In genomic region chr1:1374068-1374860, GRCh38 we compare ENCODE assay signal across 6 cellular contexts. TPM values are rescaled to one million over a fixed set of nuclear protein-coding genes. Genes with fewer than 3 reads are reported as not detected.
DNase-seq lines count a peak whose midpoint lies in the region; ATAC-seq and TF ChIP-seq lines count a peak whose summit lies in the region.

No MANE protein-coding gene starts in this region.

- no peaks in the 10 kb centered on the region for H3K9me3 ChIP-seq in BLaER1

- no peaks in the 10 kb centered on the region for H3K27me3 Mint-ChIP-seq in dendritic cell treated with granulocyte-macrophage colony-stimulating factor and Interleukin-4, amounts not matched to agents 40 ng/mL and 50 ng/mL, for 4 days
- H3K27me3 Mint-ChIP-seq in progenitor cell of endocrine pancreas, result no peaks in the 10 kb centered on the region

- ATAC-seq in HG03196 (IDR thresholded peaks at IDR 0.05; ENCODE audit: unreplicated experiment), result peak; percentile 2

- intact Hi-C loops in dendritic cell treated with granulocyte-macrophage colony-stimulating factor and Interleukin-4, amounts not matched to agents 40 ng/mL and 50 ng/mL, for 4 days (cut with micrococcal nuclease), result no loop called here

- peaks cover 44% of the 10 kb centered on the region for H4K20me1 ChIP-seq in BLaER1

- H3K36me3 Mint-ChIP-seq in dendritic cell treated with granulocyte-macrophage colony-stimulating factor and Interleukin-4, amounts not matched to agents 40 ng/mL and 50 ng/mL, for 4 days (ENCODE audit: low read depth), result peaks cover 27% of the 10 kb centered on the region
- H3K36me3 Mint-ChIP-seq in progenitor cell of endocrine pancreas (ENCODE audit: insufficient read depth), result peaks cover 3% of the 10 kb centered on the region

- peak overlapping the region; percentile 99 for H3K27ac ChIP-seq in BLaER1

- peaks cover 28% of the 10 kb centered on the region for H3K4me1 Mint-ChIP-seq in dendritic cell treated with granulocyte-macrophage colony-stimulating factor and Interleukin-4, amounts not matched to agents 40 ng/mL and 50 ng/mL, for 4 days (ENCODE audit: low read depth)
- H3K4me1 Mint-ChIP-seq in progenitor cell of endocrine pancreas (ENCODE audit: low read depth), result peaks cover 3% of the 10 kb centered on the region

- H3K27me3 ChIP-seq in BLaER1, result no peaks in the 10 kb centered on the region

- H3K27ac Mint-ChIP-seq in dendritic cell treated with granulocyte-macrophage colony-stimulating factor and Interleukin-4, amounts not matched to agents 40 ng/mL and 50 ng/mL, for 4 days, result peak overlapping the region; percentile 93
- H3K27ac Mint-ChIP-seq in progenitor cell of endocrine pancreas, result peak overlapping the region; percentile 96

- peak overlapping the region; percentile 82 for H3K4me3 Mint-ChIP-seq in dendritic cell treated with granulocyte-macrophage colony-stimulating factor and Interleukin-4, amounts not matched to agents 40 ng/mL and 50 ng/mL, for 4 days
- H3K4me3 Mint-ChIP-seq in progenitor cell of endocrine pancreas (ENCODE audit: low read depth), result peak overlapping the region; percentile 87

- peak overlapping the region; percentile 100 for H3K4me2 ChIP-seq in BLaER1

- H3K4me1 ChIP-seq in BLaER1, result peaks cover 59% of the 10 kb centered on the region

- H3K9ac ChIP-seq in BLaER1, result peak overlapping the region; percentile 98

- H3K36me3 ChIP-seq in BLaER1, result peaks cover 33% of the 10 kb centered on the region

- H3K4me3 ChIP-seq in BLaER1, result peak overlapping the region; percentile 100

- no peak for DNase-seq in progenitor cell of endocrine pancreas (ENCODE audit: low spot score, unreplicated experiment)
- no peak for DNase-seq in OCI-M1 (lab: John Stamatoyannopoulos, UW)
- DNase-seq in middle frontal gyrus (ENCODE audit: extremely low spot score, low spot score), result no peak

- no peak for TF ChIP-seq CTCF in progenitor cell of endocrine pancreas (IDR thresholded peaks at IDR 0.05; ENCODE audit: unreplicated experiment)

- H3K9me3 Mint-ChIP-seq in dendritic cell treated with granulocyte-macrophage colony-stimulating factor and Interleukin-4, amounts not matched to agents 40 ng/mL and 50 ng/mL, for 4 days, result no peaks in the 10 kb centered on the region
- no peaks in the 10 kb centered on the region for H3K9me3 Mint-ChIP-seq in progenitor cell of endocrine pancreas (ENCODE audit: low read depth)

RNA-seq across cellular contexts. Expression of gene AURKAIP1, which starts 0.7 kb away (rescaled TPM):
- 107 TPM in 2 replicates for total RNA-seq in progenitor cell of endocrine pancreas

RNA-seq across cellular contexts. Expression of gene MXRA8, which starts 15.9 kb away (rescaled TPM):
- 24.3 and 25.0 TPM in 2 replicates for total RNA-seq in progenitor cell of endocrine pancreas

RNA-seq across cellular contexts. Expression of gene CCNL2, which starts 24.9 kb away (rescaled TPM):
- total RNA-seq in progenitor cell of endocrine pancreas, result 381 and 386 TPM in 2 replicates

RNA-seq across cellular contexts. Expression of gene DVL1, which starts 25.0 kb away (rescaled TPM):
- 60.1 and 63.1 TPM in 2 replicates for total RNA-seq in progenitor cell of endocrine pancreas

RNA-seq across cellular contexts. Expression of gene MRPL20, which starts 32.8 kb away (rescaled TPM):
- 104 and 109 TPM in 2 replicates for total RNA-seq in progenitor cell of endocrine pancreas
